In the genomic region with DNA sequence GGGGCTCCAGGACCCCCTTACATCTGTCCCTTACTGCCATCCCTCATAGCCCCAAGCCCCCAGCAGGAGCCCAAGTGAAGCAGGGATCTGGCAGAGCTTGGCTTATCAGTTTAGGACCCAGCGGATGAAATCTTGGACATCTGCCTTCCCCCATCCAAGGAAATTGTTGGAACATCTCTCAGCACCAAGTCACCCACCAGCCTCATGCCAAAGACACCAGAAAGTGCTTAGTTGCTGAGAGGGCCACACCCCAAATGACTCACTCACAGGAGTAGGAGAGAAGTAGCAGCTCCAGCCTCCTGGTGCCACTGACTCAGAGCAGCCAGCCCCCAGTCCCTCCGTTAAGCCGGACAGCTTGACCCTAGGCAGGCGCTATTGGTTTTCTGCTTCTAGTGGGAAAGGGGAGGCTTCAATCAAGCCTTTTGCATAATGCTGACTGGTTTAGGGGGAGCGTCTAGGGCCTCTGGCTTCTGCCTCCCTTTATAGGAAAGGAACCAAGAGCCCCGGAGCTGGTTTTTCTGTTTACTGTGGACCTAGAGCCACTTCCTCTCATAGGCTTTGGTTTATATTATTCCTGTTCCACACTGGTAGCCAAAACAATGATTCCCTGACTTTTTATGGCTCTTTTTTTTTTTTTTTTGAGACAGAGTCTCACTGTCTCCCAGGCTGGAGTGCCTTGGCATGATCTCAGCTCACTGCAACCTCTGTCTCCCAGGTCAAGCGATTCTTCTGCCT, we compare ENCODE assay signal across 9 cellular contexts.
DNase-seq lines count a peak whose midpoint lies in the region; ATAC-seq, FAIRE-seq and TF ChIP-seq lines count a peak whose summit lies in the region.
"Had no signal": no experiment of that assay in that cellular context is flagged by ENCODE, and none has a peak within 500 bp of the region (broad histone marks: within the 10 kb centered on the region; RNA-seq: fewer than 3 reads in every experiment).

No MANE protein-coding gene starts in this region.

- H3K27me3 Mint-ChIP-seq in endodermal cell (ENCODE audit: insufficient read depth), result no peaks in the 10 kb centered on the region

- ATAC-seq in GM21528 (IDR thresholded peaks at IDR 0.05; ENCODE audit: low FRiP score, unreplicated experiment), result no peak

- no peaks in the 10 kb centered on the region for H3K27me3 ChIP-seq in PC-9 (ENCODE audit: insufficient read depth, low read depth)
- no peaks in the 10 kb centered on the region for H3K27me3 ChIP-seq in endodermal cell (ENCODE audit: control insufficient read depth, insufficient read depth, low read length, poor library complexity, severe bottlenecking)

- no peaks in the 10 kb centered on the region for H3K9me2 ChIP-seq in PC-9 (ENCODE audit: insufficient read depth)

- peaks cover 35% of the 10 kb centered on the region for H3F3A ChIP-seq in PC-9 (ENCODE audit: insufficient read depth, low read depth)

- 58 to 76% methylated on average over 4 to 7 of the region's 7 CpGs for WGBS in endodermal cell (ENCODE audit: insufficient coverage in 1 of 2, insufficient read length in 1 of 2), 2 experiments

- peak; percentile 88 for DNase-seq in COLO829 (ENCODE audit: low spot score)
- peak; percentile 89 to 98 for DNase-seq in PC-9
- DNase-seq in endodermal cell, result peak; percentile 79
- DNase-seq in myocyte (ENCODE audit: low read depth), result peak; percentile 99
- no peak for DNase-seq in activated CD4-positive, alpha-beta T cell treated with anti-CD3 and anti-CD28 coated beads for 4 hours
- no peak for DNase-seq in NCI-H2196 treated with DMSO at 0.1 percent for 48 hours (lab: John Stamatoyannopoulos, UW; ENCODE audit: unreplicated experiment)
- DNase-seq in D721Med (ENCODE audit: insufficient read length, low spot score), result no peak

- CTCF ChIA-PET in PC-9 (lab: Charles Lee), result interaction anchor here (0.5 to 0.7 kb wide), 4 partner anchors 12 to 148 kb away, joined by 3 read pairs; no protein-coding TSS in a partner anchor

- H3K4me1 Mint-ChIP-seq in endodermal cell, result peaks cover 22% of the 10 kb centered on the region

- peak overlapping the region; percentile 92 for H3K27ac ChIP-seq in PC-9
- H3K27ac ChIP-seq in endodermal cell (ENCODE audit: low read depth, low read length), result no peak overlapping the region

- intact Hi-C loops in PC-9 (cut with micrococcal nuclease; ENCODE audit: unreplicated experiment), result loop anchor here (2.0 to 10.0 kb wide), 2 partner anchors 36 to 390 kb away; no protein-coding TSS in a partner anchor

- H3K27ac Mint-ChIP-seq in endodermal cell, result no peak overlapping the region

- no peak overlapping the region for H3K4me3 Mint-ChIP-seq in endodermal cell

- H3K4me1 ChIP-seq in PC-9 (replicated peaks; ENCODE audit: insufficient read depth) (peaks cover 41% of the 10 kb centered on the region), endodermal cell (ENCODE audit: control insufficient read depth, insufficient read depth, low read length) (peaks cover 10% of the 10 kb centered on the region)

- no peak for FAIRE-seq in D721Med (lab: Jason Lieb, UNC)
- FAIRE-seq: frontal cortex had no signal

- H3K9ac ChIP-seq in endodermal cell (ENCODE audit: extremely low read depth, low read length, poor library complexity, severe bottlenecking), result no peak overlapping the region

- H4K20me1 ChIP-seq in PC-9 (ENCODE audit: insufficient read depth), result no peaks in the 10 kb centered on the region

- no peaks in the 10 kb centered on the region for H3K79me2 ChIP-seq in PC-9 (ENCODE audit: low read depth)

- H3K4me2 ChIP-seq in PC-9, result peak overlapping the region; percentile 63

- no peaks in the 10 kb centered on the region for H3K9me3 Mint-ChIP-seq in endodermal cell

- peak overlapping the region; percentile 54; the same call in 1 of the 2 replicates for H2AFZ ChIP-seq in PC-9

- H3K4me3 ChIP-seq in PC-9, result no peak overlapping the region; the same call in 1 of the 2 replicates
- no peak overlapping the region for H3K4me3 ChIP-seq in endodermal cell (ENCODE audit: low read length)

- POLR2A ChIA-PET in PC-9 (lab: Charles Lee; ENCODE audit: unreplicated experiment), result interaction anchor here (0.6 to 0.7 kb wide), 4 partner anchors 9 to 221 kb away, joined by 3 to 12 read pairs (median 4); no protein-coding TSS in a partner anchor

- no peaks in the 10 kb centered on the region for H3K9me3 ChIP-seq in PC-9 (ENCODE audit: insufficient read depth, low read depth)
- no peaks in the 10 kb centered on the region for H3K9me3 ChIP-seq in endodermal cell (ENCODE audit: control insufficient read depth, low read length)

- peaks cover 13% of the 10 kb centered on the region for H3K36me3 Mint-ChIP-seq in endodermal cell (ENCODE audit: low read depth)

- H3K36me3 ChIP-seq in PC-9 (ENCODE audit: low read depth) (no peaks in the 10 kb centered on the region), endodermal cell (ENCODE audit: control insufficient read depth, insufficient read depth, low read length) (no peaks in the 10 kb centered on the region)

- TF ChIP-seq CTCF in PC-9 (conservative IDR thresholded peaks at IDR 0.05) (no peak), endodermal cell (conservative IDR thresholded peaks at IDR 0.05) (no peak), D721Med (IDR thresholded peaks at IDR 0.05; ENCODE audit: insufficient read depth, missing control alignments) (no peak)

- BruUV-seq in PC-9 (replicated peaks; lab: Mats Ljungman, UMichigan), result TSS peak; percentile 75

Comparison
In these comparisons a context has a peak if more than half of its experiments do, and no peak if none do; other contexts are left out.
1. DNase-seq: peak in COLO829 (single experiment), PC-9 (2 of 2), endodermal cell (single experiment) and myocyte (single experiment); none in activated CD4-positive, alpha-beta T cell treated with anti-CD3 and anti-CD28 coated beads for 4 hours (0 of 2), NCI-H2196 treated with DMSO at 0.1 percent for 48 hours (single experiment) and D721Med (single experiment).